ENCODE assay signal across 8 cellular contexts in genomic region chr12:11719678-11720099, GRCh38.
DNase-seq lines count a peak whose midpoint lies in the region; ATAC-seq, FAIRE-seq and TF ChIP-seq lines count a peak whose summit lies in the region.

No MANE protein-coding gene starts in this region.

- peak; percentile 29 for ATAC-seq in CD8-positive, alpha-beta T cell
- no peak for ATAC-seq in GM18867 (IDR thresholded peaks at IDR 0.05; ENCODE audit: unreplicated experiment)

- H3K9ac ChIP-seq in astrocyte (ENCODE audit: low read length): peak overlapping the region; percentile 76

- no peak overlapping the region for H3K4me3 Mint-ChIP-seq in CD8-positive, alpha-beta T cell
- no peak overlapping the region for H3K4me3 Mint-ChIP-seq in astrocyte (ENCODE audit: unreplicated experiment)

- H3K9me3 Mint-ChIP-seq in CD8-positive, alpha-beta T cell: no peaks in the 10 kb centered on the region
- no peaks in the 10 kb centered on the region for H3K9me3 Mint-ChIP-seq in astrocyte (ENCODE audit: unreplicated experiment)

- intact Hi-C loops in CD8-positive, alpha-beta T cell (cut with DNase I, micrococcal nuclease): no loop called here

- FAIRE-seq in RCC 7860 (lab: Jason Lieb, UNC): peak; percentile 83
- peak; percentile 82 for FAIRE-seq in astrocyte (lab: Jason Lieb, UNC)

- H3K27ac ChIP-seq in CD8-positive, alpha-beta T cell (ENCODE audit: low read depth, low read length): no peak overlapping the region
- H3K27ac ChIP-seq in astrocyte (ENCODE audit: low read depth, low read length): peak overlapping the region; percentile 95

- peak overlapping the region; percentile 73 for H3K4me2 ChIP-seq in astrocyte (ENCODE audit: low read length)

- POLR2A ChIA-PET in CD8-positive, alpha-beta T cell (lab: Charles Lee): no interaction called here

- peaks cover 12% of the 10 kb centered on the region for H3K4me1 Mint-ChIP-seq in CD8-positive, alpha-beta T cell (ENCODE audit: low read depth)
- H3K4me1 Mint-ChIP-seq in astrocyte (ENCODE audit: low read depth, unreplicated experiment): peaks cover 59% of the 10 kb centered on the region

- peaks cover 4% of the 10 kb centered on the region for H4K20me1 ChIP-seq in astrocyte (ENCODE audit: insufficient read depth, low read length)

- no peaks in the 10 kb centered on the region for H3K36me3 ChIP-seq in CD8-positive, alpha-beta T cell (ENCODE audit: insufficient read depth, low read length)
- peaks cover 3% of the 10 kb centered on the region for H3K36me3 ChIP-seq in astrocyte (ENCODE audit: insufficient read depth, low read length)

- no peak overlapping the region for H3K4me3 ChIP-seq in CD8-positive, alpha-beta T cell (ENCODE audit: low read depth, low read length)
- H3K4me3 ChIP-seq in astrocyte (ENCODE audit: insufficient read depth, low read depth, low read length): peak overlapping the region; percentile 2

- H3K27ac Mint-ChIP-seq in CD8-positive, alpha-beta T cell: no peak overlapping the region
- H3K27ac Mint-ChIP-seq in astrocyte (ENCODE audit: unreplicated experiment): peak overlapping the region; percentile 97

- peaks cover 67% of the 10 kb centered on the region for H3K79me2 ChIP-seq in astrocyte (ENCODE audit: insufficient read depth, low read length)

- no peaks in the 10 kb centered on the region for H3K27me3 ChIP-seq in CD8-positive, alpha-beta T cell (ENCODE audit: insufficient read depth, low read length)
- no peaks in the 10 kb centered on the region for H3K27me3 ChIP-seq in astrocyte (ENCODE audit: insufficient read depth, low read length)

- peak in 1 of 7 experiments; percentile 10 for DNase-seq in CD8-positive, alpha-beta T cell
- DNase-seq in RCC 7860 (ENCODE audit: low spot score): peak; percentile 89
- DNase-seq in astrocyte (ENCODE audit: low read depth): peak; percentile 97
- peak; percentile 99 for DNase-seq in islet precursor cell
- peak; percentile 13 for DNase-seq in stimulated activated CD8-positive, alpha-beta memory T cell treated with anti-CD3 and anti-CD28 coated beads, Interleukin-12 subunit alpha, Interleukin-12 subunit beta, amount 100 ng/mL, for 4 hours (ENCODE audit: low read depth)
- no peak for DNase-seq in DMS 273 (lab: John Stamatoyannopoulos, UW; ENCODE audit: unreplicated experiment)
- no peak for DNase-seq in NK-92 treated with Interleukin-12 subunit alpha and Interleukin-12 subunit beta, amount 100 ng/mL, for 24 hours (lab: John Stamatoyannopoulos, UW)

- CTCF ChIA-PET in CD8-positive, alpha-beta T cell (lab: Charles Lee): interaction anchor here (1.2 kb wide), 1 partner anchor 76 kb away, joined by 3 read pairs; no protein-coding TSS in a partner anchor

- no peaks in the 10 kb centered on the region for H3K4me1 ChIP-seq in CD8-positive, alpha-beta T cell (ENCODE audit: insufficient read depth, low read length)
- peaks cover 48% of the 10 kb centered on the region for H3K4me1 ChIP-seq in astrocyte (ENCODE audit: insufficient read depth, low read length)

- H3K36me3 Mint-ChIP-seq in CD8-positive, alpha-beta T cell: peaks cover 8% of the 10 kb centered on the region
- H3K36me3 Mint-ChIP-seq in astrocyte (ENCODE audit: low read depth, unreplicated experiment): peaks cover 23% of the 10 kb centered on the region

- no peak for TF ChIP-seq CTCF in CD8-positive, alpha-beta T cell (IDR thresholded peaks at IDR 0.05)
- TF ChIP-seq CTCF in astrocyte (IDR thresholded peaks at IDR 0.05; ENCODE audit: insufficient read depth, low read depth, low read length): no peak

- no peaks in the 10 kb centered on the region for H3K27me3 Mint-ChIP-seq in CD8-positive, alpha-beta T cell (ENCODE audit: low read depth)
- H3K27me3 Mint-ChIP-seq in astrocyte (ENCODE audit: low read depth, unreplicated experiment): no peaks in the 10 kb centered on the region

- H3K9me3 ChIP-seq in CD8-positive, alpha-beta T cell (ENCODE audit: low read length): no peaks in the 10 kb centered on the region
- no peaks in the 10 kb centered on the region for H3K9me3 ChIP-seq in astrocyte (ENCODE audit: insufficient read depth, low read depth, low read length)

- no peak overlapping the region for H2AFZ ChIP-seq in astrocyte (ENCODE audit: low read depth, low read length)

Comparison
In these comparisons a context has a peak if more than half of its experiments do, and no peak if none do; other contexts are left out.
1. DNase-seq: peak in RCC 7860 (single experiment), astrocyte (single experiment), islet precursor cell (single experiment) and stimulated activated CD8-positive, alpha-beta memory T cell treated with anti-CD3 and anti-CD28 coated beads, Interleukin-12 subunit alpha, Interleukin-12 subunit beta, amount 100 ng/mL, for 4 hours (single experiment); none in DMS 273 (single experiment) and NK-92 treated with Interleukin-12 subunit alpha and Interleukin-12 subunit beta, amount 100 ng/mL, for 24 hours (single experiment).